8 cellular contexts compared by ENCODE assay signal in genomic region chr4:103046416-103047290, GRCh38. TPM values are rescaled to one million over a fixed set of nuclear protein-coding genes. Genes with fewer than 3 reads are reported as not detected.
A peak's percentile ranks its signal among the peaks of the same experiment; 100 is the strongest.
DNase-seq lines count a peak whose midpoint lies in the region; ATAC-seq, FAIRE-seq and TF ChIP-seq lines count a peak whose summit lies in the region.

No MANE protein-coding gene starts in this region.

- CTCF ChIA-PET in PC-9 (lab: Charles Lee) = no interaction called here

- H3K27me3 ChIP-seq in PC-9 (ENCODE audit: insufficient read depth, low read depth) = no peaks in the 10 kb centered on the region

- intact Hi-C loops in PC-9 (cut with micrococcal nuclease; ENCODE audit: unreplicated experiment) = no loop called here

- peak; percentile 90 for FAIRE-seq in GM19239 (lab: Jason Lieb, UNC)

- H3K4me3 ChIP-seq in PC-9 = no peak overlapping the region

- no peaks in the 10 kb centered on the region for H3K9me3 Mint-ChIP-seq in activated naive CD8-positive, alpha-beta T cell treated with anti-CD3 and anti-CD28 coated beads, Interleukin-2, amount 50 U/mL, for 24 hours

- no peaks in the 10 kb centered on the region for H3K9me2 ChIP-seq in PC-9 (ENCODE audit: insufficient read depth)

- H3K36me3 ChIP-seq in PC-9 (ENCODE audit: low read depth) = no peaks in the 10 kb centered on the region

- H3F3A ChIP-seq in PC-9 (ENCODE audit: insufficient read depth, low read depth) = no peaks in the 10 kb centered on the region

- H3K27ac ChIP-seq in PC-9 = no peak overlapping the region

- H3K4me1 Mint-ChIP-seq in activated naive CD8-positive, alpha-beta T cell treated with anti-CD3 and anti-CD28 coated beads, Interleukin-2, amount 50 U/mL, for 24 hours = peaks cover 13% of the 10 kb centered on the region

- H4K20me1 ChIP-seq in PC-9 (ENCODE audit: insufficient read depth) = no peaks in the 10 kb centered on the region

- BruUV-seq in PC-9 (replicated peaks; lab: Mats Ljungman, UMichigan) = no TSS peak

- peaks cover 49% of the 10 kb centered on the region for H3K36me3 Mint-ChIP-seq in activated naive CD8-positive, alpha-beta T cell treated with anti-CD3 and anti-CD28 coated beads, Interleukin-2, amount 50 U/mL, for 24 hours (ENCODE audit: low read depth)

- H3K27ac Mint-ChIP-seq in activated naive CD8-positive, alpha-beta T cell treated with anti-CD3 and anti-CD28 coated beads, Interleukin-2, amount 50 U/mL, for 24 hours = no peak overlapping the region

- no peaks in the 10 kb centered on the region for H3K9me3 ChIP-seq in PC-9 (ENCODE audit: insufficient read depth, low read depth)

- ATAC-seq in HG03135 (IDR thresholded peaks at IDR 0.05; ENCODE audit: unreplicated experiment) = peak; percentile 90
- peak; percentile 95 for ATAC-seq in activated naive CD8-positive, alpha-beta T cell treated with anti-CD3 and anti-CD28 coated beads, Interleukin-2, amount 50 U/mL, for 24 hours

- no peaks in the 10 kb centered on the region for H3K79me2 ChIP-seq in PC-9 (ENCODE audit: low read depth)

- POLR2A ChIA-PET in PC-9 (lab: Charles Lee; ENCODE audit: unreplicated experiment) = no interaction called here

- no peaks in the 10 kb centered on the region for H3K4me1 ChIP-seq in PC-9 (replicated peaks; ENCODE audit: insufficient read depth)

- H3K27me3 Mint-ChIP-seq in activated naive CD8-positive, alpha-beta T cell treated with anti-CD3 and anti-CD28 coated beads, Interleukin-2, amount 50 U/mL, for 24 hours = no peaks in the 10 kb centered on the region

- TF ChIP-seq CTCF in PC-9 (conservative IDR thresholded peaks at IDR 0.05) = peak; percentile 61

- peak; percentile 1 for DNase-seq in DMS114 treated with DMSO at 0.1 percent for 48 hours (lab: John Stamatoyannopoulos, UW; ENCODE audit: unreplicated experiment)
- DNase-seq in GM19239 (ENCODE audit: insufficient read length, low spot score) = peak; percentile 3
- DNase-seq in PC-9 = peak in 1 of 2 experiments; percentile 3
- DNase-seq in activated naive CD8-positive, alpha-beta T cell treated with anti-CD3 and anti-CD28 coated beads, Interleukin-2, amount 50 U/mL, for 24 hours = peak; percentile 16
- peak; percentile 31 for DNase-seq in hepatic stellate cell (ENCODE audit: low spot score)
- DNase-seq in stimulated activated CD4-positive, alpha-beta T cell treated with anti-CD3 and anti-CD28 coated beads, Interleukin-12 subunit alpha, Interleukin-12 subunit beta, amount 100 ng/mL, for 4 hours = peak; percentile 5
- no peak for DNase-seq in epidermal melanocyte (ENCODE audit: insufficient read length, low spot score)

- H3K4me2 ChIP-seq in PC-9 = no peak overlapping the region

- no peak overlapping the region for H3K4me3 Mint-ChIP-seq in activated naive CD8-positive, alpha-beta T cell treated with anti-CD3 and anti-CD28 coated beads, Interleukin-2, amount 50 U/mL, for 24 hours

- H2AFZ ChIP-seq in PC-9 = no peak overlapping the region

RNA-seq across cellular contexts. Expression of gene SLC9B1, which starts 27.1 kb away (rescaled TPM):
- total RNA-seq in PC-9 (2021) = 0.60 TPM in 1 of 2 replicates, not detected in the other

RNA-seq across cellular contexts. Expression of gene SLC9B2, which starts 29.9 kb away (rescaled TPM):
- 2.0 and 4.1 TPM in 2 replicates for total RNA-seq in PC-9 (2021)

RNA-seq across cellular contexts. Expression of gene BDH2, which starts 53.0 kb away (rescaled TPM):
- total RNA-seq in PC-9 (2021) = 9.5 and 10.1 TPM in 2 replicates
